ENCODE assay signal across 8 cellular contexts in the genomic region with DNA sequence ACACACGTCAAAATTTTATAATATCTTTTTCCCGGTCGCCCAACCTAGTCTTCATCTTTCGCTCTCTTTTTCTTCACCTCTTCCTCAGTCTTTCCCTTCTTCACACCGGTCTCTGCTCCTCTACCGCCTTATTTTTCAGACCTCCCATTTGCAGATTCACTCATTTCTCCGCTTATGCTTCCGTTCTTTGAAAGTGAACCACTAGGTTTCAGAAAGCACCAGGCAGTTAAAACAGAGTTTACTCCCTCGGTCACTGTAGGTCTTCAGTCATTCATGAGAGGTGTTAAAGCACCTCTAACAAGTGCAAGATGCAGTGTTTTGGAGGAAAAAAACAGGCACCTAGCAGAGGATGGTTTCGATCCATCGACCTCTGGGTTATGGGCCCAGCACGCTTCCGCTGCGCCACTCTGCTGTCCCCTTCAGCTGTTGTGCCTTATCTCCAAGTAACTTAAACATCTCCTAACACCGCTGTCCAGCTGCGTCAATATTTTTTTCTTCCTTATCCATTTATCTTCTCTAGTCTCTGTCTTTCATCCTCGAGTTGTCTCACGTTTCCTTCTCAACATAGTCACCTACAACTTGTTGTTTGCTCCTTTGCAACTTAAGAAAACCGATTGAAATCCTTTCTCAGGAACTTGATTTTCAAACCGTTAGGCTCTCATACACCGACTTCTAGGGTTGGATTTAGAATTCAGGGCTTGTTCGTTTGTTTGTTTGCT.
A peak's percentile ranks its signal among the peaks of the same experiment; 100 is the strongest.
DNase-seq lines count a peak whose midpoint lies in the region; ATAC-seq, FAIRE-seq and TF ChIP-seq lines count a peak whose summit lies in the region.

No MANE protein-coding gene starts in this region.

- H3K4me1 ChIP-seq in HepG2 (ENCODE audit: insufficient read depth, low read length) (peaks cover 37% of the 10 kb centered on the region), body of pancreas (no peaks in the 10 kb centered on the region)

- H3K4me1 Mint-ChIP-seq in activated naive CD8-positive, alpha-beta T cell treated with anti-CD3 and anti-CD28 coated beads, Interleukin-2, amount 10 ng/mL, durations not matched to agents 7 days and 5 days, result peaks cover 2% of the 10 kb centered on the region

- ATAC-seq in HG03103 (IDR thresholded peaks at IDR 0.05; ENCODE audit: low read depth, unreplicated experiment) (peak; percentile 76), HepG2 (peak; percentile 96), body of pancreas (no peak)
- ATAC-seq in activated naive CD8-positive, alpha-beta T cell treated with anti-CD3 and anti-CD28 coated beads, Interleukin-2, amount 10 ng/mL, durations not matched to agents 7 days and 5 days (ENCODE audit: low read depth), result peak; percentile 87

- peaks cover 21% of the 10 kb centered on the region for H3K27me3 Mint-ChIP-seq in activated naive CD8-positive, alpha-beta T cell treated with anti-CD3 and anti-CD28 coated beads, Interleukin-2, amount 10 ng/mL, durations not matched to agents 7 days and 5 days

- H2AFZ ChIP-seq in HepG2 (ENCODE audit: low read length), result peak overlapping the region; percentile 83

- H3K27ac ChIP-seq in HepG2 (ENCODE audit: extremely low read length, insufficient read depth, low read length), result no peak overlapping the region
- no peak overlapping the region for H3K27ac ChIP-seq in body of pancreas

- TF ChIP-seq EP300 in HepG2 (IDR thresholded peaks at IDR 0.05; ENCODE audit: low read depth in 2 of 2, low read length in 2 of 2), result 0 out of 4 replicates have a peak, but pooled peaks of 1 of the 2 experiments have one; percentile 29
- no peak for TF ChIP-seq EP300 in HepG2 (CRISPR knock-in tag; IDR thresholded peaks at IDR 0.05; ENCODE audit: borderline replicate concordance)

- H3K4me3 ChIP-seq in HepG2 (replicated peaks in 1 of 3; ENCODE audit: insufficient read depth in 1 of 3, low read depth in 2 of 3, low read length in 3 of 3), result peak overlapping the region; percentile 58 to 76 (median 74)
- H3K4me3 ChIP-seq in body of pancreas, result no peak overlapping the region

- CTCF ChIA-PET in HepG2 (lab: Yijun Ruan, JAX; ENCODE audit: low intra/inter-chr PET ratio, low total read pairs), result no interaction called here

- TF ChIP-seq RAD21 in HepG2 (CRISPR knock-in tag; IDR thresholded peaks at IDR 0.05), result no peak

- in situ Hi-C loops in HepG2 (cut with HindIII; ENCODE audit: extremely low pct_ligation_motif_present, low pct_unique_long_range_greater_than_20kb), result no loop called here

- H3K9me3 Mint-ChIP-seq in activated naive CD8-positive, alpha-beta T cell treated with anti-CD3 and anti-CD28 coated beads, Interleukin-2, amount 10 ng/mL, durations not matched to agents 7 days and 5 days, result no peaks in the 10 kb centered on the region

- FAIRE-seq in GM19239 (lab: Jason Lieb, UNC) (no peak), HepG2 (lab: Jason Lieb, UNC) (peak; percentile 76)

- H3K27me3 ChIP-seq in HepG2 (ENCODE audit: control insufficient read depth in 1 of 2, insufficient read depth in 2 of 2, low read length in 2 of 2) (peaks cover 0 to 22% of the 10 kb centered on the region in 2 experiments; a peak in 1 of 5 replicates), body of pancreas (peaks cover 0 to 20% of the 10 kb centered on the region in 2 donors)

- peak; percentile 88 for DNase-seq in DMS114 treated with DMSO at 0.1 percent for 48 hours (lab: John Stamatoyannopoulos, UW; ENCODE audit: unreplicated experiment)
- peak; percentile 47 for DNase-seq in GM19239 (ENCODE audit: insufficient read length, low spot score)
- peak; percentile 97 for DNase-seq in NCI-H69 (lab: John Stamatoyannopoulos, UW)
- peak; percentile 45 for DNase-seq in activated naive CD8-positive, alpha-beta T cell treated with anti-CD3 and anti-CD28 coated beads, Interleukin-2, amount 10 ng/mL, durations not matched to agents 7 days and 5 days
- peak; percentile 84 for DNase-seq in HepG2 (ENCODE audit: low spot score)
- no peak for DNase-seq in NCI-H187 treated with DMSO at 0.1 percent for 48 hours (lab: John Stamatoyannopoulos, UW)
- no peak for DNase-seq in body of pancreas

- no peaks in the 10 kb centered on the region for H3K36me3 ChIP-seq in HepG2 (replicated peaks in 1 of 2; ENCODE audit: control insufficient read depth in 1 of 2, insufficient read depth in 2 of 2, low read length in 2 of 2)
- H3K36me3 ChIP-seq in body of pancreas (replicated peaks in 1 of 2; ENCODE audit: insufficient read depth in 1 of 2, low read depth in 2 of 2), result no peaks in the 10 kb centered on the region

- H4K20me1 ChIP-seq in HepG2 (ENCODE audit: insufficient read depth, low read length), result no peaks in the 10 kb centered on the region

- no peak overlapping the region for H3K27ac Mint-ChIP-seq in activated naive CD8-positive, alpha-beta T cell treated with anti-CD3 and anti-CD28 coated beads, Interleukin-2, amount 10 ng/mL, durations not matched to agents 7 days and 5 days

- WGBS in HepG2 (ENCODE audit: low lambda C conversion rate), result 6% methylated on average over 22 of the region's 22 CpGs
- WGBS in body of pancreas, 2 donors, result 4 to 5% methylated on average over 22 of the region's 22 CpGs

- peak overlapping the region; percentile 45; the same call in 1 of the 2 replicates for H3K9ac ChIP-seq in HepG2 (ENCODE audit: insufficient read depth, low read depth, low read length)

- intact Hi-C loops in HepG2 (cut with micrococcal nuclease; ENCODE audit: unreplicated experiment) (loop anchor here (5.0 to 10.0 kb wide), 4 partner anchors 45 to 120 kb away; a partner anchor contains a TSS), body of pancreas (cut with DNase I) (no loop called here)

- TF ChIP-seq POLR2A in HepG2 (IDR thresholded peaks at IDR 0.05; ENCODE audit: insufficient read depth in 1 of 2, low read depth in 2 of 2, low read length in 2 of 2), result no peak
- no peak for TF ChIP-seq POLR2A in body of pancreas (IDR thresholded peaks at IDR 0.05)

- BruUV-seq in HepG2 (replicated peaks; lab: Mats Ljungman, UMichigan), result no TSS peak

- no peak overlapping the region for H3K4me3 Mint-ChIP-seq in activated naive CD8-positive, alpha-beta T cell treated with anti-CD3 and anti-CD28 coated beads, Interleukin-2, amount 10 ng/mL, durations not matched to agents 7 days and 5 days

- no peaks in the 10 kb centered on the region for H3K36me3 Mint-ChIP-seq in activated naive CD8-positive, alpha-beta T cell treated with anti-CD3 and anti-CD28 coated beads, Interleukin-2, amount 10 ng/mL, durations not matched to agents 7 days and 5 days

- POLR2A ChIA-PET in activated naive CD8-positive, alpha-beta T cell treated with anti-CD3 and anti-CD28 coated beads, Interleukin-2, amount 10 ng/mL, durations not matched to agents 7 days and 5 days (lab: Charles Lee), result no interaction called here
- POLR2A ChIA-PET in HepG2 (lab: Yijun Ruan, JAX), result interaction anchor here (1.0 to 1.3 kb wide), 2 partner anchors 47 to 120 kb away, joined by 4 to 5 read pairs; a partner anchor contains a TSS

- H3K4me2 ChIP-seq in HepG2 (ENCODE audit: low read depth, low read length), result peak overlapping the region; percentile 99

- no peaks in the 10 kb centered on the region for H3K79me2 ChIP-seq in HepG2 (ENCODE audit: insufficient read depth, low read length)

- H3K9me3 ChIP-seq in HepG2 (ENCODE audit: low read length) (no peaks in the 10 kb centered on the region), body of pancreas (no peaks in the 10 kb centered on the region)

- TF ChIP-seq CTCF in HepG2 (CRISPR knock-in tag; IDR thresholded peaks at IDR 0.05) (no peak), body of pancreas (IDR thresholded peaks at IDR 0.05) (no peak)

TF ChIP-seq in HepG2, 621 proteins besides CTCF, POLR2A, EP300 and RAD21 (continues in another document):
- no peak for TF ChIP-seq POLR2AphosphoS2 (IDR thresholded peaks at IDR 0.05; ENCODE audit: low read depth, low read length)
- no peak for TF ChIP-seq ISX (CRISPR knock-in tag; conservative IDR thresholded peaks at IDR 0.05)
- TF ChIP-seq SNAI1 (CRISPR knock-in tag; IDR thresholded peaks at IDR 0.05; ENCODE audit: borderline replicate concordance), result no peak
- TF ChIP-seq, protein P1, sequence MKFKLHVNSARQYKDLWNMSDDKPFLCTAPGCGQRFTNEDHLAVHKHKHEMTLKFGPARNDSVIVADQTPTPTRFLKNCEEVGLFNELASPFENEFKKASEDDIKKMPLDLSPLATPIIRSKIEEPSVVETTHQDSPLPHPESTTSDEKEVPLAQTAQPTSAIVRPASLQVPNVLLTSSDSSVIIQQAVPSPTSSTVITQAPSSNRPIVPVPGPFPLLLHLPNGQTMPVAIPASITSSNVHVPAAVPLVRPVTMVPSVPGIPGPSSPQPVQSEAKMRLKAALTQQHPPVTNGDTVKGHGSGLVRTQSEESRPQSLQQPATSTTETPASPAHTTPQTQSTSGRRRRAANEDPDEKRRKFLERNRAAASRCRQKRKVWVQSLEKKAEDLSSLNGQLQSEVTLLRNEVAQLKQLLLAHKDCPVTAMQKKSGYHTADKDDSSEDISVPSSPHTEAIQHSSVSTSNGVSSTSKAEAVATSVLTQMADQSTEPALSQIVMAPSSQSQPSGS (CRISPR knock-in tag; IDR thresholded peaks at IDR 0.05), result peak; percentile 59; the same call in 1 of the 2 replicates
- TF ChIP-seq ZNF674 (CRISPR knock-in tag; IDR thresholded peaks at IDR 0.05; ENCODE audit: low read depth), result peak; percentile 68; the same call in 1 of the 2 replicates
- 0 out of 2 replicates have a peak, but pooled peaks have one; percentile 79 for TF ChIP-seq MBD4 (IDR thresholded peaks at IDR 0.05; ENCODE audit: borderline replicate concordance, low read length)
- TF ChIP-seq MAFK (conservative IDR thresholded peaks at IDR 0.05 in 1 of 2, IDR thresholded peaks at IDR 0.05 in 1 of 2; ENCODE audit: low read length in 2 of 2), result no peak

Comparison
In these comparisons a context has a peak if more than half of its experiments do, and no peak if none do; other contexts are left out.
1. DNase-seq: peak in DMS114 treated with DMSO at 0.1 percent for 48 hours (single experiment), GM19239 (single experiment), NCI-H69 (single experiment), activated naive CD8-positive, alpha-beta T cell treated with anti-CD3 and anti-CD28 coated beads, Interleukin-2, amount 10 ng/mL, durations not matched to agents 7 days and 5 days (single experiment) and HepG2 (single experiment); none in NCI-H187 treated with DMSO at 0.1 percent for 48 hours (single experiment) and body of pancreas (0 of 4).
2. H3K4me3 ChIP-seq: peak in HepG2 (3 of 3); none in body of pancreas (0 of 2).